ENCODE assay signal across 1 cellular context in genomic region chr2:216654528-216655052, GRCh38.
TF ChIP-seq lines count a peak whose summit lies in the region.

No MANE protein-coding gene starts in this region.

TF ChIP-seq in HepG2, 621 proteins besides CTCF, POLR2A, EP300 and RAD21:
- TF ChIP-seq RARA (CRISPR knock-in tag; IDR thresholded peaks at IDR 0.05) (peak; percentile 29; the same call in 1 of the 2 replicates), MAFK (conservative IDR thresholded peaks at IDR 0.05 in 1 of 2, IDR thresholded peaks at IDR 0.05 in 1 of 2; ENCODE audit: low read length in 2 of 2) (peak in 1 of 2 experiments; percentile 35; a peak in 2 of 4 replicates), ZFX (CRISPR knock-in tag; IDR thresholded peaks at IDR 0.05; ENCODE audit: low read depth) (no peak), HNF4A (CRISPR knock-in tag; IDR thresholded peaks at IDR 0.05) (0 out of 2 replicates have a peak, but pooled peaks have one; percentile 7), FOXA3 (CRISPR knock-in tag; IDR thresholded peaks at IDR 0.05) (no peak)
